In the genomic region with DNA sequence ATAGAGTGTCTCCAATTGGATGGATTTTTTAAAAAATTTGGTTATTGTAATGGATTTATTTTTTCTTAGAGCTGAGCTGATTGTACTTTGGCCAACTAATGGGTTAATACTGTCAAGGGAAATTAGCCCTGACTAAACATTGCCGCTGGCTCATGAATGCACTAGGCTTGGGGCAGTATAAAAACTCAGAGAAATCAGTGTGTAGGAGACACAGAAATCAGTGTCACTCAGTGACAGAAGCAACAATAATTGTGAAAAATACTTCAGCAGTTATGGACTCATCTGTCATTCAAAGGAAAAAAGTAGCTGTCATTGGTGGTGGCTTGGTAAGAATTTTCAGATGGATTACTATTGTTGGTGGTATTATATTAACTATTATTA, we compare ENCODE assay signal across 8 cellular contexts. TPM values are rescaled to one million over a fixed set of nuclear protein-coding genes. Genes with fewer than 3 reads are reported as not detected.
DNase-seq lines count a peak whose midpoint lies in the region; ATAC-seq and TF ChIP-seq lines count a peak whose summit lies in the region.

A gene (plus strand): TSS at position 206 of the 381 bp plus-strand sequence. CDS start 67 bp downstream, at position 273.

- H3K4me2 ChIP-seq in DOHH2 (ENCODE audit: low read length), result peak within 1 kb of the TSS; percentile 95

- peak; percentile 19 for ATAC-seq in GM21360 (IDR thresholded peaks at IDR 0.05; ENCODE audit: unreplicated experiment)
- ATAC-seq in HG03571 (IDR thresholded peaks at IDR 0.05; ENCODE audit: unreplicated experiment), result peak; percentile 20

- H3K9me3 ChIP-seq in DOHH2 (ENCODE audit: control insufficient read depth, insufficient read depth, low read length) (peaks cover 4% of the 10 kb centered on the region; the same call in 1 of the 2 replicates), ascending aorta (no peaks in the 10 kb centered on the region), uterus (no peaks in the 10 kb centered on the region)

- H3K79me2 ChIP-seq in DOHH2 (ENCODE audit: control insufficient read depth, low read length), result peaks cover 39% of the 10 kb centered on the region

- H3K4me1 ChIP-seq in DOHH2 (ENCODE audit: control insufficient read depth, low read length), result peaks cover 57% of the 10 kb centered on the region
- H3K4me1 ChIP-seq in ascending aorta, result no peaks in the 10 kb centered on the region
- H3K4me1 ChIP-seq in uterus, result no peaks in the 10 kb centered on the region

- no peaks in the 10 kb centered on the region for H3K9me2 ChIP-seq in DOHH2 (replicated peaks; ENCODE audit: control insufficient read depth, low read length)

- CTCF ChIA-PET in RWPE1 (lab: Yijun Ruan, JAX), result interaction anchor here (0.6 to 2.0 kb wide), 3 partner anchors 15 to 100 kb away, joined by 3 to 5 read pairs (median 4); no protein-coding TSS in a partner anchor

- no peaks in the 10 kb centered on the region for H4K20me1 ChIP-seq in DOHH2 (ENCODE audit: control insufficient read depth, insufficient read depth, low read depth, low read length)

- TF ChIP-seq POLR2A in uterus (IDR thresholded peaks at IDR 0.05), result no peak

- peaks cover 30% of the 10 kb centered on the region for H3F3A ChIP-seq in DOHH2 (ENCODE audit: control insufficient read depth, insufficient read depth)

- no peak for TF ChIP-seq CTCF in DOHH2 (IDR thresholded peaks at IDR 0.05; ENCODE audit: low read depth, low read length, poor library complexity, severe bottlenecking)
- no peak for TF ChIP-seq CTCF in ascending aorta (IDR thresholded peaks at IDR 0.05)
- TF ChIP-seq CTCF in uterus (IDR thresholded peaks at IDR 0.05), result no peak
- TF ChIP-seq CTCF in RWPE1 (conservative IDR thresholded peaks at IDR 0.05; ENCODE audit: low read depth), result no peak

- intact Hi-C loops in ascending aorta (cut with DNase I), result no loop called here
- intact Hi-C loops in uterus (cut with DNase I; ENCODE audit: low total_unique reads), result no loop called here

- H3K27ac ChIP-seq in DOHH2 (ENCODE audit: low read depth, low read length) (peak within 1 kb of the TSS; percentile 98), ascending aorta (no peak within 1 kb of the TSS), uterus (peak within 1 kb of the TSS in 1 of 2 donors; percentile 11), RWPE1 (no peak within 1 kb of the TSS)

- H3K36me3 ChIP-seq in DOHH2 (ENCODE audit: control insufficient read depth, low read length) (peaks cover 24% of the 10 kb centered on the region), ascending aorta (no peaks in the 10 kb centered on the region), uterus (no peaks in the 10 kb centered on the region)

- POLR2A ChIA-PET in RWPE1 (lab: Yijun Ruan, JAX; ENCODE audit: low non-redundant PET), result no interaction called here

- H3K4me3 ChIP-seq in DOHH2 (ENCODE audit: low read length), result peak within 1 kb of the TSS; percentile 87
- H3K4me3 ChIP-seq in ascending aorta, result peak within 1 kb of the TSS; percentile 49 to 55
- H3K4me3 ChIP-seq in uterus, result peak within 1 kb of the TSS; percentile 32 to 38

- H3K27me3 ChIP-seq in DOHH2 (ENCODE audit: control insufficient read depth, low read length), result no peaks in the 10 kb centered on the region
- no peaks in the 10 kb centered on the region for H3K27me3 ChIP-seq in ascending aorta
- peaks cover 0 to 7% of the 10 kb centered on the region in 2 donors for H3K27me3 ChIP-seq in uterus

- DNase-seq in ascending aorta (ENCODE audit: low spot score in 2 of 2) (no peak), lung microvascular endothelial cell (ENCODE audit: low read depth in 2 of 2) (peak; percentile 16 to 36), uterus (no peak), RWPE1 (ENCODE audit: low spot score) (no peak)
- no peak for DNase-seq in activated CD8-positive, alpha-beta memory T cell treated with anti-CD3 and anti-CD28 coated beads, Interleukin-2, amount 50 U/mL, for 4 hours

RNA-seq across cellular contexts. Expression of the gene that starts here (rescaled TPM):
- total RNA-seq in ascending aorta (not detected), lung microvascular endothelial cell (not detected in 2 replicates), uterus (10 to 100 TPM in 1 of 4 donors, 1 to 10 TPM in 1, under 1 TPM in 2; 0.28 to 22.9 (median 4.5) TPM)

Comparison
In these comparisons a context has a peak if more than half of its experiments do, and no peak if none do; other contexts are left out.
1. Peak in DNase-seq in lung microvascular endothelial cell; RNA of the gene not detected or under 1 TPM.
2. H3K4me3 ChIP-seq: peak in every context shown above with its lines; median percentile 87 in DOHH2; 52 in ascending aorta; 35 in uterus.